ENCODE assay signal across 8 cellular contexts in the genomic region with DNA sequence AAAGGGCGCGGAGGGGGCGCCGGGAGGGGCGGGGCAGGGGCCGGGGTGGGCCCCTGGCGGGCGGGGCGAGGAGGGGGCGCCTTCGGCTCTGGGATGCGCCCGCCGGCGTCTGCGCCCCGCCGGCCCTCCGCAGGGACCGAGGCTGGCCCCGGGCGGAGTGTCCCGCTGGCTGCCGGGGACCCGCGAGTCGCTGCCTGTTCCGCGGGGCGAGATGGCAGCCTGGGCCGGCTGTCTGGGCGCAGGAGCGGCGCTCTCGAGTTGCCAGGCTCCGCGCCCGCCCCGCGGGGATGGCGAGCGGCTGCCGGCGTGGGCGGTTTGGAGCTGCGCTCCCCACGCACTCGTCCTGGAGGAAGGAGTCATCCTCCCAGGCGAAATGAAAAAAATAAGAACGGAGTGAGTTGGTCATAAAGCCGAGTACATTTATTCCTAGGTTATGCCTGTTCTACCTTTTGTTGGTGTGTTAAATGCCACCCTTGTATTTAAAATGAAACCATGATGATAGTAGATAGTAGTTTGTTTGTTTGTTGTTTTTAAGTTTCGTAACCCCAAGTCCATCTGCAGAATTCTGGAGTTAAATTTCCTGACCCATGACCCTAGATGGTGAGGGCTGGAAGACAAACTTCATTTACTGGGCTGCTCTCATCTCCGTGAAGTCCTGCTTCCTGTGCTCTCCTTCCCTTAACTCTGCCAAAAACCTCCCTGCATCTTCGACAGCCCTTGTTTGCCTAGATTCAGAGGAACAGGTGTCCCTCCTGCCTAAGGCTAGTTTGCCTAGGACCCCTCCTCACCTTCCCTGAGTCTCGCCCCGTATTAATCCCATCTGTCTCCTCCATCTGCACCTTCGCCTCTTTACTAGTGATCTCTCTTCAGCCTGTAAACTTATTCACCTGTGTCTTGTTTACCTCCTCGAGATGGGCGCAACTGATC. TPM values are rescaled to one million over a fixed set of nuclear protein-coding genes. Genes with fewer than 3 reads are reported as not detected.
A peak's percentile ranks its signal among the peaks of the same experiment; 100 is the strongest.
DNase-seq lines count a peak whose midpoint lies in the region; ATAC-seq, FAIRE-seq and TF ChIP-seq lines count a peak whose summit lies in the region.

No MANE protein-coding gene starts in this region.

- peak overlapping the region; percentile 100 for H3K4me2 ChIP-seq in GM23248 (ENCODE audit: unreplicated experiment)
- peak overlapping the region; percentile 27; the same call in 1 of the 2 replicates for H3K4me2 ChIP-seq in HepG2 (ENCODE audit: low read depth, low read length)

- H3K79me2 ChIP-seq in GM23248 (ENCODE audit: insufficient read depth) (no peaks in the 10 kb centered on the region), HepG2 (ENCODE audit: insufficient read depth, low read length) (no peaks in the 10 kb centered on the region)

- H3K4me1 ChIP-seq in GM23248 (ENCODE audit: insufficient read depth) (peaks cover 26% of the 10 kb centered on the region), colonic mucosa (no peaks in the 10 kb centered on the region), HepG2 (ENCODE audit: insufficient read depth, low read length) (peaks cover 14% of the 10 kb centered on the region)

- BruUV-seq in HepG2 (replicated peaks; lab: Mats Ljungman, UMichigan), result no TSS peak

- no peak overlapping the region for H3K27ac ChIP-seq in GM23248
- H3K27ac ChIP-seq in VCaP, result peak overlapping the region; percentile 45; the same call in 1 of the 2 replicates
- no peak overlapping the region for H3K27ac ChIP-seq in colonic mucosa
- no peak overlapping the region for H3K27ac ChIP-seq in HepG2 (ENCODE audit: extremely low read length, insufficient read depth, low read length)

- no peak for TF ChIP-seq EP300 in HepG2 (IDR thresholded peaks at IDR 0.05; ENCODE audit: low read depth in 2 of 2, low read length in 2 of 2)
- no peak for TF ChIP-seq EP300 in HepG2 (CRISPR knock-in tag; IDR thresholded peaks at IDR 0.05; ENCODE audit: borderline replicate concordance)

- peak overlapping the region; percentile 83 for H3K9ac ChIP-seq in GM23248
- H3K9ac ChIP-seq in colonic mucosa (ENCODE audit: low read depth in 2 of 2, low read length in 2 of 2), result peak overlapping the region in 1 of 2 donors; percentile 24
- no peak overlapping the region for H3K9ac ChIP-seq in HepG2 (ENCODE audit: insufficient read depth, low read depth, low read length)

- CTCF ChIA-PET in HepG2 (lab: Yijun Ruan, JAX; ENCODE audit: low intra/inter-chr PET ratio, low total read pairs), result no interaction called here

- H3K36me3 ChIP-seq in GM23248 (ENCODE audit: low read depth), result no peaks in the 10 kb centered on the region
- no peaks in the 10 kb centered on the region for H3K36me3 ChIP-seq in colonic mucosa
- no peaks in the 10 kb centered on the region for H3K36me3 ChIP-seq in HepG2 (replicated peaks in 1 of 2; ENCODE audit: control insufficient read depth in 1 of 2, insufficient read depth in 2 of 2, low read length in 2 of 2)

- TF ChIP-seq RAD21 in HepG2 (CRISPR knock-in tag; IDR thresholded peaks at IDR 0.05), result no peak

- POLR2A ChIA-PET in HepG2 (lab: Yijun Ruan, JAX), result no interaction called here

- WGBS in GM23248 (ENCODE audit: low coverage in 1 of 2, low lambda C conversion rate in 2 of 2, missing lambda C conversion rate in 2 of 2), 2 experiments, result 16 to 17% methylated on average over 32 to 34 of the region's 59 CpGs
- 19% methylated on average over 27 of the region's 59 CpGs for WGBS in HepG2 (ENCODE audit: low lambda C conversion rate)

- H3K27me3 ChIP-seq in GM23248 (replicated peaks; ENCODE audit: insufficient read depth) (no peaks in the 10 kb centered on the region), colonic mucosa (peaks cover 29% of the 10 kb centered on the region), HepG2 (ENCODE audit: control insufficient read depth in 1 of 2, insufficient read depth in 2 of 2, low read length in 2 of 2) (peaks cover 8 to 46% of the 10 kb centered on the region in 2 experiments)

- intact Hi-C loops in colonic mucosa (cut with DNase I), result no loop called here
- intact Hi-C loops in HepG2 (cut with micrococcal nuclease; ENCODE audit: unreplicated experiment), result no loop called here

- H3F3A ChIP-seq in GM23248 (ENCODE audit: insufficient read depth), result peaks cover 37% of the 10 kb centered on the region

- H2AFZ ChIP-seq in GM23248 (peak overlapping the region; percentile 83), HepG2 (ENCODE audit: low read length) (no peak overlapping the region)

- in situ Hi-C loops in GM23248 (cut with MboI) (loop anchor here (25.0 kb wide), 1 partner anchor 542 kb away; no protein-coding TSS in a partner anchor), HepG2 (cut with HindIII; ENCODE audit: extremely low pct_ligation_motif_present, low pct_unique_long_range_greater_than_20kb) (no loop called here)

- no peak for TF ChIP-seq POLR2A in HepG2 (IDR thresholded peaks at IDR 0.05; ENCODE audit: insufficient read depth in 1 of 2, low read depth in 2 of 2, low read length in 2 of 2)

- H3K9me2 ChIP-seq in GM23248 (ENCODE audit: insufficient read depth), result no peaks in the 10 kb centered on the region

- no peaks in the 10 kb centered on the region for H4K20me1 ChIP-seq in GM23248 (ENCODE audit: insufficient read depth)
- no peaks in the 10 kb centered on the region for H4K20me1 ChIP-seq in HepG2 (ENCODE audit: insufficient read depth, low read length)

- no peak for FAIRE-seq in HepG2 (lab: Jason Lieb, UNC)

- H3K9me3 ChIP-seq in GM23248 (ENCODE audit: low read depth) (no peaks in the 10 kb centered on the region), colonic mucosa (no peaks in the 10 kb centered on the region), HepG2 (ENCODE audit: low read length) (no peaks in the 10 kb centered on the region)

- DNase-seq in GM23248, result peak; percentile 91
- DNase-seq in colonic mucosa, result peak; percentile 15
- no peak for DNase-seq in HepG2 (ENCODE audit: low spot score)
- DNase-seq in stimulated activated CD8-positive, alpha-beta memory T cell treated with anti-CD3 and anti-CD28 coated beads, Interleukin-12 subunit alpha, Interleukin-12 subunit beta, amount 100 ng/mL, for 4 hours (ENCODE audit: low read depth), result peak; percentile 24
- no peak for DNase-seq in NCI-H1436 (lab: John Stamatoyannopoulos, UW)
- DNase-seq in middle frontal gyrus (ENCODE audit: extremely low spot score, low spot score), result no peak
- DNase-seq in NCI-H1694 (lab: John Stamatoyannopoulos, UW), result no peak

- peak overlapping the region; percentile 71 for H3K4me3 ChIP-seq in GM23248
- H3K4me3 ChIP-seq in colonic mucosa, result peak overlapping the region; percentile 45
- H3K4me3 ChIP-seq in HepG2 (replicated peaks in 1 of 3; ENCODE audit: insufficient read depth in 1 of 3, low read depth in 2 of 3, low read length in 3 of 3), result peak overlapping the region in 1 of 3 experiments; percentile 52; a peak in 1 of 6 replicates

- peak; percentile 51 for ATAC-seq in HepG2

- no peak for TF ChIP-seq CTCF in VCaP (conservative IDR thresholded peaks at IDR 0.05)
- TF ChIP-seq CTCF in colonic mucosa (IDR thresholded peaks at IDR 0.05), result no peak
- TF ChIP-seq CTCF in HepG2 (CRISPR knock-in tag; IDR thresholded peaks at IDR 0.05), result no peak

RNA-seq across cellular contexts. Expression of a gene that starts 32.8 kb away (rescaled TPM):
- 272 and 359 TPM in 2 replicates for total RNA-seq in GM23248 (2014; rRNA removed; shearing (Covaris generic))
- polyA plus RNA-seq in GM23248 (2016; fragmentation: Nextera tagmentation; extraction: Ambion mirVana) (193 and 200 TPM in 2 replicates), HepG2 (2011; rRNA removed) (95.1 and 109 TPM in 2 replicates)
- total RNA-seq in colonic mucosa (100 to 1,000 TPM; 229 to 242 TPM), HepG2 (2016; rRNA removed; fragmentation: Illumina TruSeq; extraction: Trizol) (187 and 191 TPM in 2 replicates)
- 151 and 167 TPM in 2 replicates for total RNA-seq in HepG2 (2016; cell fraction: cytosol; rRNA removed; fragmentation: Illumina TruSeq; extraction: Trizol; ENCODE audit: low read depth)
- total RNA-seq in HepG2 (2016; cell fraction: insoluble cytoplasmic fraction; rRNA removed; fragmentation: Illumina TruSeq; extraction: Trizol), result 159 and 176 TPM in 2 replicates
- 328 and 363 TPM in 2 replicates for total RNA-seq in HepG2 (2016; cell fraction: membrane; rRNA removed; fragmentation: Illumina TruSeq; extraction: Trizol)
- total RNA-seq in HepG2 (2016; cell fraction: nucleus; rRNA removed; fragmentation: Illumina TruSeq; extraction: Trizol), result 86.8 and 101 TPM in 2 replicates
- polyA plus RNA-seq in HepG2 (2011; cell fraction: cytosol; rRNA removed), result 132 and 133 TPM in 2 replicates
- polyA plus RNA-seq in HepG2 (2011; cell fraction: nucleus; rRNA removed), result 154 and 206 TPM in 2 replicates
- polyA plus RNA-seq in HepG2 (2012), result 198 and 238 TPM in 2 replicates
- polyA plus RNA-seq in HepG2 (2016; cell fraction: cytosol; fragmentation: Illumina TruSeq; extraction: Trizol; ENCODE audit: low read depth), result 208 and 251 TPM in 2 replicates
- 167 and 205 TPM in 2 replicates for polyA plus RNA-seq in HepG2 (2016; cell fraction: insoluble cytoplasmic fraction; fragmentation: Illumina TruSeq; extraction: Trizol; ENCODE audit: low read depth)
- 396 and 465 TPM in 2 replicates for polyA plus RNA-seq in HepG2 (2016; cell fraction: membrane; fragmentation: Illumina TruSeq; extraction: Trizol; ENCODE audit: low read depth)
- 135 and 154 TPM in 2 replicates for polyA plus RNA-seq in HepG2 (2016; cell fraction: nucleus; fragmentation: Illumina TruSeq; extraction: Trizol; ENCODE audit: insufficient read depth, low read depth)
- 104 and 166 TPM in 2 replicates for polyA minus RNA-seq in HepG2 (2011; rRNA and poly(A)+ RNA removed; ENCODE audit: low replicate concordance)
- polyA minus RNA-seq in HepG2 (2011; cell fraction: cytosol; rRNA and poly(A)+ RNA removed), result 106 and 122 TPM in 2 replicates
- polyA minus RNA-seq in HepG2 (2011; cell fraction: nucleus; rRNA and poly(A)+ RNA removed), result 53.3 and 57.3 TPM in 2 replicates

RNA-seq across cellular contexts. Expression of a gene that starts 54.7 kb away (rescaled TPM):
- 19.7 and 36.9 TPM in 2 replicates for total RNA-seq in GM23248 (2014; rRNA removed; shearing (Covaris generic))
- polyA plus RNA-seq in GM23248 (2016; fragmentation: Nextera tagmentation; extraction: Ambion mirVana), result 13.5 and 17.8 TPM in 2 replicates
- not detected for total RNA-seq in colonic mucosa
- total RNA-seq in HepG2 (2016; rRNA removed; fragmentation: Illumina TruSeq; extraction: Trizol), result not detected in 2 replicates
- not detected in 2 replicates for total RNA-seq in HepG2 (2016; cell fraction: cytosol; rRNA removed; fragmentation: Illumina TruSeq; extraction: Trizol; ENCODE audit: low read depth)
- total RNA-seq in HepG2 (2016; cell fraction: insoluble cytoplasmic fraction; rRNA removed; fragmentation: Illumina TruSeq; extraction: Trizol), result not detected in 2 replicates
- not detected in 2 replicates for total RNA-seq in HepG2 (2016; cell fraction: membrane; rRNA removed; fragmentation: Illumina TruSeq; extraction: Trizol)
- not detected in 2 replicates for total RNA-seq in HepG2 (2016; cell fraction: nucleus; rRNA removed; fragmentation: Illumina TruSeq; extraction: Trizol)
- not detected in 2 replicates for polyA plus RNA-seq in HepG2 (2011; rRNA removed)
- polyA plus RNA-seq in HepG2 (2011; cell fraction: cytosol; rRNA removed), result not detected in 2 replicates
- not detected in 2 replicates for polyA plus RNA-seq in HepG2 (2011; cell fraction: nucleus; rRNA removed)
- not detected in 2 replicates for polyA plus RNA-seq in HepG2 (2012)
- not detected in 2 replicates for polyA plus RNA-seq in HepG2 (2016; cell fraction: cytosol; fragmentation: Illumina TruSeq; extraction: Trizol; ENCODE audit: low read depth)
- polyA plus RNA-seq in HepG2 (2016; cell fraction: insoluble cytoplasmic fraction; fragmentation: Illumina TruSeq; extraction: Trizol; ENCODE audit: low read depth), result not detected in 2 replicates
- not detected in 2 replicates for polyA plus RNA-seq in HepG2 (2016; cell fraction: membrane; fragmentation: Illumina TruSeq; extraction: Trizol; ENCODE audit: low read depth)
- polyA plus RNA-seq in HepG2 (2016; cell fraction: nucleus; fragmentation: Illumina TruSeq; extraction: Trizol; ENCODE audit: insufficient read depth, low read depth), result not detected in 2 replicates
- 0.54 TPM in 1 of 2 replicates, not detected in the other for polyA minus RNA-seq in HepG2 (2011; rRNA and poly(A)+ RNA removed; ENCODE audit: low replicate concordance)
- not detected in 2 replicates for polyA minus RNA-seq in HepG2 (2011; cell fraction: cytosol; rRNA and poly(A)+ RNA removed)
- not detected in 2 replicates for polyA minus RNA-seq in HepG2 (2011; cell fraction: nucleus; rRNA and poly(A)+ RNA removed)

Comparison
In these comparisons a context has a peak if more than half of its experiments do, and no peak if none do; other contexts are left out.
1. DNase-seq: peak in GM23248 (single experiment), colonic mucosa (single experiment) and stimulated activated CD8-positive, alpha-beta memory T cell treated with anti-CD3 and anti-CD28 coated beads, Interleukin-12 subunit alpha, Interleukin-12 subunit beta, amount 100 ng/mL, for 4 hours (single experiment); none in HepG2 (single experiment), NCI-H1436 (single experiment), middle frontal gyrus (single experiment) and NCI-H1694 (single experiment).
2. RNA of a gene that starts 54.7 kb away (total RNA-seq): 19.7 to 36.9 TPM in GM23248; not detected in colonic mucosa and not detected in HepG2; every median in the first group is over 10 times any median in the second.